ENCODE assay signal across 21 cellular contexts in genomic region chr4:57943672-57944071, GRCh38.
DNase-seq lines count a peak whose midpoint lies in the region; ATAC-seq and TF ChIP-seq lines count a peak whose summit lies in the region.
"Had no signal": no experiment of that assay in that cellular context is flagged by ENCODE, and none has a peak within 500 bp of the region (broad histone marks: within the 10 kb centered on the region; RNA-seq: fewer than 3 reads in every experiment).

No MANE protein-coding gene starts in this region.

- TF ChIP-seq CTCF in GM12865 (IDR thresholded peaks at IDR 0.05; ENCODE audit: insufficient read depth, low read depth, low read length, missing control alignments) (no peak), brain microvascular endothelial cell (IDR thresholded peaks at IDR 0.05; ENCODE audit: low read depth, low read length, missing control alignments) (no peak), nephron progenitor cell (IDR thresholded peaks at IDR 0.05) (no peak)

- no peak overlapping the region for H3K4me3 Mint-ChIP-seq in nephron progenitor cell
- H3K4me3 Mint-ChIP-seq: natural killer cell, T-helper 17 cell had no signal

- in situ Hi-C loops in brain microvascular endothelial cell (cut with HindIII; ENCODE audit: low pct_ligation_motif_present, low sequenced_read_pairs) = no loop called here

- H3K27me3 ChIP-seq in brain microvascular endothelial cell (replicated peaks) = no peaks in the 10 kb centered on the region
- H3K27me3 ChIP-seq: esophagus squamous epithelium, heart left ventricle had no signal

- H3K4me1 Mint-ChIP-seq in nephron progenitor cell = no peaks in the 10 kb centered on the region
- H3K4me1 Mint-ChIP-seq: natural killer cell, T-helper 17 cell had no signal

- no peak for ATAC-seq in SK-N-SH treated with all-trans-retinoic acid at 6 μM for 48 hours
- no peak for ATAC-seq in GM18511 (IDR thresholded peaks at IDR 0.05; ENCODE audit: unreplicated experiment)
- no peak for ATAC-seq in GM19023 (IDR thresholded peaks at IDR 0.05; ENCODE audit: unreplicated experiment)
- ATAC-seq: natural killer cell, T-helper 17 cell had no signal

- H3K36me3 ChIP-seq in brain microvascular endothelial cell (replicated peaks) = no peaks in the 10 kb centered on the region
- H3K36me3 ChIP-seq: esophagus squamous epithelium, heart left ventricle had no signal

- no peak overlapping the region for H3K27ac ChIP-seq in brain microvascular endothelial cell
- H3K27ac ChIP-seq: esophagus squamous epithelium, GM23248, heart left ventricle had no signal

- H3K4me3 ChIP-seq in GM12865 (ENCODE audit: low read depth, low read length) (no peak overlapping the region), brain microvascular endothelial cell (ENCODE audit: low read depth, low read length) (no peak overlapping the region)
- H3K4me3 ChIP-seq: esophagus squamous epithelium, GM23248, heart left ventricle had no signal

- no peaks in the 10 kb centered on the region for H3K9me3 Mint-ChIP-seq in nephron progenitor cell

- DNase-seq in GM12865 (ENCODE audit: low read depth) = peak; percentile 40
- peak; percentile 24 for DNase-seq in NCI-H226
- DNase-seq in brain microvascular endothelial cell = peak; percentile 47
- no peak for DNase-seq in nephron progenitor cell
- no peak for DNase-seq in NCI-H446 (lab: John Stamatoyannopoulos, UW)
- DNase-seq: activated CD4-positive, alpha-beta T cell treated with anti-CD3 and anti-CD28 coated beads for 1 hour; Calu3; esophagus squamous epithelium; GF-D8; GM23248; mesendoderm; natural killer cell; NCI-H187 treated with DMSO at 0.1 percent for 48 hours; SIG-M5; small intestine; stimulated activated CD8-positive, alpha-beta memory T cell treated with anti-CD3 and anti-CD28 coated beads, Interleukin-4, amount 100 ng/mL, for 48 hours; T-helper 17 cell had no signal

- H3K27me3 Mint-ChIP-seq in nephron progenitor cell (ENCODE audit: low read depth, poor library complexity) = peaks cover 4% of the 10 kb centered on the region
- H3K27me3 Mint-ChIP-seq: T-helper 17 cell had no signal

- H3K36me3 Mint-ChIP-seq in nephron progenitor cell (ENCODE audit: low read depth) = no peaks in the 10 kb centered on the region
- H3K36me3 Mint-ChIP-seq: natural killer cell had no signal

- peak overlapping the region; percentile 54 for H3K27ac Mint-ChIP-seq in nephron progenitor cell
- H3K27ac Mint-ChIP-seq: natural killer cell, T-helper 17 cell had no signal

TF ChIP-seq in SK-N-SH treated with all-trans-retinoic acid at 6 μM for 48 hours, 23 proteins besides CTCF, POLR2A, EP300 and RAD21:
- TF ChIP-seq SNAI2 (CRISPR knock-in tag; IDR thresholded peaks at IDR 0.05) (no peak), OSR1 (CRISPR knock-in tag; IDR thresholded peaks at IDR 0.05) (no peak), ARNTL (CRISPR knock-in tag; IDR thresholded peaks at IDR 0.05; ENCODE audit: borderline replicate concordance, low read depth) (no peak), ZNF70 (CRISPR knock-in tag; IDR thresholded peaks at IDR 0.05) (no peak), ISL1 (CRISPR knock-in tag; IDR thresholded peaks at IDR 0.05) (no peak), TCF4 (CRISPR knock-in tag; IDR thresholded peaks at IDR 0.05; ENCODE audit: borderline replicate concordance) (no peak), RARB (CRISPR knock-in tag; IDR thresholded peaks at IDR 0.05) (no peak), ZC3H10 (CRISPR knock-in tag; IDR thresholded peaks at IDR 0.05) (no peak), CREB5 (CRISPR knock-in tag; IDR thresholded peaks at IDR 0.05; ENCODE audit: low read depth) (no peak), BACH2 (CRISPR knock-in tag; IDR thresholded peaks at IDR 0.05; ENCODE audit: borderline replicate concordance) (no peak), ZFP3 (CRISPR knock-in tag; IDR thresholded peaks at IDR 0.05) (no peak), POU6F1 (CRISPR knock-in tag; IDR thresholded peaks at IDR 0.05; ENCODE audit: borderline replicate concordance, low read depth) (no peak), PPARA (CRISPR knock-in tag; IDR thresholded peaks at IDR 0.05; ENCODE audit: borderline replicate concordance) (no peak), TOX (CRISPR knock-in tag; IDR thresholded peaks at IDR 0.05; ENCODE audit: borderline replicate concordance) (no peak), CSRNP3 (CRISPR knock-in tag; IDR thresholded peaks at IDR 0.05) (no peak), CSDC2 (CRISPR knock-in tag; IDR thresholded peaks at IDR 0.05) (no peak), GLIS3 (CRISPR knock-in tag; IDR thresholded peaks at IDR 0.05) (no peak), PATZ1 (CRISPR knock-in tag; IDR thresholded peaks at IDR 0.05; ENCODE audit: borderline replicate concordance) (no peak), ZNF8 (CRISPR knock-in tag; IDR thresholded peaks at IDR 0.05) (no peak), ZFP30 (CRISPR knock-in tag; IDR thresholded peaks at IDR 0.05) (no peak)

Comparison
In these comparisons a context has a peak if more than half of its experiments do, and no peak if none do; other contexts are left out.
1. DNase-seq: peak in GM12865 (single experiment), NCI-H226 (single experiment) and brain microvascular endothelial cell (single experiment); none in nephron progenitor cell (single experiment) and NCI-H446 (0 of 2).